10 cellular contexts compared by ENCODE assay signal in the genomic region with DNA sequence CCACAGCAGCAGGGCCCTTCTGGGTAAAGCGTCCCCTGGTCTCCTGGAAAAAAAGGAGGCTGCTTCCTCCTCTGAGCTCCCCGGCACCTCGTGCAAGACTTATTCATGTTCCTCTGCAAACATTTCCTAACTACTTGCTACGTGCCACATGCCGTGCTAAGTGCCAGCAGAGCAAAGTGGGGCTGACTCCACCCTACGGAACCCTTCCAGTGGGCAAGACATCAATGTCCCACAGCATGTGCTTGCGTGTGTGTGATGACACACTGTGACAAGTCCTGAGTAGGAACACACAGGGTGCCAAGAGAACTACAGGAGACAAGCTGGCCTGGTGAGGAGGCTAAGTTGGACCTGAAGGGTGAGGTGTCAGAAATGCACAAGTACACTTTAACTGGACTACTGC. TPM values are rescaled to one million over a fixed set of nuclear protein-coding genes. Genes with fewer than 3 reads are reported as not detected.
DNase-seq lines count a peak whose midpoint lies in the region; TF ChIP-seq lines count a peak whose summit lies in the region.
"Had no signal": no experiment of that assay in that cellular context is flagged by ENCODE, and none has a peak within 500 bp of the region (broad histone marks: within the 10 kb centered on the region; RNA-seq: fewer than 3 reads in every experiment).

No MANE protein-coding gene starts in this region.

- H3K27ac Mint-ChIP-seq in activated T-cell treated with anti-CD3 and anti-CD28 coated beads, Interleukin-2, amount 50 U/mL, for 24 hours, result peak overlapping the region; percentile 95
- peak overlapping the region; percentile 83 for H3K27ac Mint-ChIP-seq in activated CD4-positive, alpha-beta memory T cell treated with anti-CD3 and anti-CD28 coated beads for 36 hours

- no peaks in the 10 kb centered on the region for H3K9me3 ChIP-seq in right atrium auricular region
- H3K9me3 ChIP-seq in thyroid gland, result no peaks in the 10 kb centered on the region
- H3K9me3 ChIP-seq in ovary, result no peaks in the 10 kb centered on the region

- H3K27me3 ChIP-seq in right atrium auricular region, result no peaks in the 10 kb centered on the region
- no peaks in the 10 kb centered on the region for H3K27me3 ChIP-seq in thyroid gland
- no peaks in the 10 kb centered on the region for H3K27me3 ChIP-seq in ovary

- H3K4me3 Mint-ChIP-seq in activated T-cell treated with anti-CD3 and anti-CD28 coated beads, Interleukin-2, amount 50 U/mL, for 24 hours, result peak overlapping the region; percentile 56
- H3K4me3 Mint-ChIP-seq in activated CD4-positive, alpha-beta memory T cell treated with anti-CD3 and anti-CD28 coated beads for 36 hours, result peak overlapping the region; percentile 20

- no peak for TF ChIP-seq CTCF in right atrium auricular region (IDR thresholded peaks at IDR 0.05)
- TF ChIP-seq CTCF in thyroid gland (IDR thresholded peaks at IDR 0.05), result no peak
- TF ChIP-seq CTCF in ovary (IDR thresholded peaks at IDR 0.05), result no peak

- H3K36me3 ChIP-seq in right atrium auricular region (no peaks in the 10 kb centered on the region), thyroid gland (no peaks in the 10 kb centered on the region), ovary (no peaks in the 10 kb centered on the region)

- no peaks in the 10 kb centered on the region for H3K27me3 Mint-ChIP-seq in activated T-cell treated with anti-CD3 and anti-CD28 coated beads, Interleukin-2, amount 50 U/mL, for 24 hours
- H3K27me3 Mint-ChIP-seq in activated CD4-positive, alpha-beta memory T cell treated with anti-CD3 and anti-CD28 coated beads for 36 hours, result no peaks in the 10 kb centered on the region

- CTCF ChIA-PET in activated CD4-positive, alpha-beta memory T cell treated with anti-CD3 and anti-CD28 coated beads for 36 hours (lab: Charles Lee), result interaction anchor here (0.7 to 2.0 kb wide), 7 partner anchors 9 to 111 kb away, joined by 3 to 7 read pairs (median 4); no protein-coding TSS in a partner anchor

- no peak for DNase-seq in activated T-cell treated with anti-CD3 and anti-CD28 coated beads, Interleukin-2, amount 50 U/mL, for 24 hours
- no peak for DNase-seq in activated T-cell treated with anti-CD3 and anti-CD28 coated beads, Interleukin-2, amount 50 U/mL, for 1 hour
- DNase-seq in activated CD4-positive, alpha-beta memory T cell treated with anti-CD3 and anti-CD28 coated beads for 36 hours, result peak; percentile 58
- DNase-seq in right atrium auricular region (ENCODE audit: low spot score), result peak; percentile 81
- peak; percentile 35 to 67 for DNase-seq in thyroid gland
- no peak for DNase-seq in NCI-H1105 (lab: John Stamatoyannopoulos, UW)
- no peak for DNase-seq in ovary
- no peak for DNase-seq in NCI-H187 (lab: John Stamatoyannopoulos, UW)
- DNase-seq: ACHN, NCI-H82 had no signal

- TF ChIP-seq EP300 in ovary (IDR thresholded peaks at IDR 0.05), result no peak

- intact Hi-C loops in activated CD4-positive, alpha-beta memory T cell treated with anti-CD3 and anti-CD28 coated beads for 36 hours (cut with micrococcal nuclease), result no loop called here
- intact Hi-C loops in thyroid gland (cut with DNase I) (loop anchor here (5.0 kb wide), 1 partner anchor 53 kb away; no protein-coding TSS in a partner anchor), ovary (cut with DNase I) (no loop called here)

- H3K4me3 ChIP-seq in right atrium auricular region, result no peak overlapping the region
- H3K4me3 ChIP-seq in thyroid gland (replicated peaks in 1 of 3), result no peak overlapping the region
- H3K4me3 ChIP-seq in ovary, result no peak overlapping the region

- H3K27ac ChIP-seq in right atrium auricular region (no peak overlapping the region), thyroid gland (peak overlapping the region in 1 of 3 donors; percentile 40), ovary (no peak overlapping the region)

- peaks cover 0 to 36% of the 10 kb centered on the region in 2 donors for H3K4me1 ChIP-seq in right atrium auricular region
- peaks cover 38% of the 10 kb centered on the region in 2 donors for H3K4me1 ChIP-seq in thyroid gland
- peaks cover 6% of the 10 kb centered on the region for H3K4me1 ChIP-seq in ovary (ENCODE audit: insufficient read depth)

- peaks cover 94% of the 10 kb centered on the region for H3K4me1 Mint-ChIP-seq in activated T-cell treated with anti-CD3 and anti-CD28 coated beads, Interleukin-2, amount 50 U/mL, for 24 hours (ENCODE audit: low read depth)
- H3K4me1 Mint-ChIP-seq in activated CD4-positive, alpha-beta memory T cell treated with anti-CD3 and anti-CD28 coated beads for 36 hours (ENCODE audit: low read depth), result peaks cover 92% of the 10 kb centered on the region

- H3K9me3 Mint-ChIP-seq in activated T-cell treated with anti-CD3 and anti-CD28 coated beads, Interleukin-2, amount 50 U/mL, for 24 hours, result no peaks in the 10 kb centered on the region
- H3K9me3 Mint-ChIP-seq in activated CD4-positive, alpha-beta memory T cell treated with anti-CD3 and anti-CD28 coated beads for 36 hours, result no peaks in the 10 kb centered on the region

- H3K36me3 Mint-ChIP-seq in activated T-cell treated with anti-CD3 and anti-CD28 coated beads, Interleukin-2, amount 50 U/mL, for 24 hours (ENCODE audit: low read depth), result peaks cover 97% of the 10 kb centered on the region
- peaks cover 23% of the 10 kb centered on the region for H3K36me3 Mint-ChIP-seq in activated CD4-positive, alpha-beta memory T cell treated with anti-CD3 and anti-CD28 coated beads for 36 hours

- POLR2A ChIA-PET in activated CD4-positive, alpha-beta memory T cell treated with anti-CD3 and anti-CD28 coated beads for 36 hours (lab: Charles Lee), result interaction anchor here (0.9 to 3.0 kb wide), 4 partner anchors 10 to 108 kb away, joined by 4 to 14 read pairs (median 4); no protein-coding TSS in a partner anchor

- no peak for TF ChIP-seq POLR2A in thyroid gland (IDR thresholded peaks at IDR 0.05)
- no peak for TF ChIP-seq POLR2A in ovary (IDR thresholded peaks at IDR 0.05)

- WGBS in thyroid gland, 2 donors, result 69 to 70% methylated on average over 6 to 7 of the region's 7 CpGs
- WGBS in ovary, 3 donors, result 95 to 96% (median 96%) methylated on average over 7 of the region's 7 CpGs

RNA-seq across cellular contexts. Expression of gene SEMA4D, which starts 57.4 kb away (rescaled TPM):
- total RNA-seq in activated CD4-positive, alpha-beta memory T cell treated with anti-CD3 and anti-CD28 coated beads for 36 hours, result 100 to 1,000 TPM; 159 to 161 TPM
- total RNA-seq in right atrium auricular region (10 to 100 TPM; 14.6 to 22.1 TPM), thyroid gland (10 to 100 TPM; 19.9 to 29.6 (median 28.9) TPM), ovary (10 to 100 TPM; 11.1 to 27.2 (median 17.9) TPM)
- 10 to 100 TPM in 1 of 2 donors, 1 to 10 TPM in 1; 6.0 to 10.4 TPM for polyA plus RNA-seq in ovary

Comparison
In these comparisons a context has a peak if more than half of its experiments do, and no peak if none do; other contexts are left out.
1. DNase-seq: peak in activated CD4-positive, alpha-beta memory T cell treated with anti-CD3 and anti-CD28 coated beads for 36 hours (single experiment), right atrium auricular region (single experiment) and thyroid gland (2 of 2); none in activated T-cell treated with anti-CD3 and anti-CD28 coated beads, Interleukin-2, amount 50 U/mL, for 24 hours (single experiment), activated T-cell treated with anti-CD3 and anti-CD28 coated beads, Interleukin-2, amount 50 U/mL, for 1 hour (single experiment), NCI-H1105 (single experiment), ovary (0 of 5) and NCI-H187 (0 of 2).
2. RNA of gene SEMA4D, which starts 57.4 kb away (total RNA-seq): 159 to 161 TPM in activated CD4-positive, alpha-beta memory T cell treated with anti-CD3 and anti-CD28 coated beads for 36 hours; 19.9 to 29.6 TPM in thyroid gland, 14.6 to 22.1 TPM in right atrium auricular region and 11.1 to 27.2 TPM in ovary; every median in the first group is over 4 times any median in the second.